In genomic region chr17:29870836-29871430, GRCh38 we compare ENCODE assay signal across 16 cellular contexts. TPM values are rescaled to one million over a fixed set of nuclear protein-coding genes. Genes with fewer than 3 reads are reported as not detected.
DNase-seq lines count a peak whose midpoint lies in the region; ATAC-seq and TF ChIP-seq lines count a peak whose summit lies in the region.
"Had no signal": no experiment of that assay in that cellular context is flagged by ENCODE, and none has a peak within 500 bp of the region (broad histone marks: within the 10 kb centered on the region; RNA-seq: fewer than 3 reads in every experiment).

No MANE protein-coding gene starts in this region.

- no peak overlapping the region for H3K27ac Mint-ChIP-seq in endothelial cell (ENCODE audit: unreplicated experiment)
- H3K27ac Mint-ChIP-seq: activated naive CD8-positive, alpha-beta T cell treated with anti-CD3 and anti-CD28 coated beads, Interleukin-2, amount 50 U/mL, for 24 hours; activated T-helper 1 cell treated with anti-CD3 and anti-CD28 coated beads, Interleukin-12 subunit alpha, Interleukin-12 subunit beta, Interleukin-2, Interleukin-4 antibody, amounts not matched to agents 30 ng/mL and 10 ng/mL and 1 ng/mL, durations not matched to agents 14 hours and 24 hours and 36 hours; stimulated activated naive B cell treated with anti-CD40 and anti-IgM and Interleukin-4, amounts not matched to agents 10 μg/mL and 1 μg/mL and 100 μg/mL, for 72 hours; type B pancreatic cell had no signal

- no peaks in the 10 kb centered on the region for H3K27me3 ChIP-seq in neuron (ENCODE audit: insufficient read depth, low read length)
- H3K27me3 ChIP-seq: esophagus squamous epithelium, hepatocyte had no signal

- H3K4me3 ChIP-seq in neuron (ENCODE audit: low read length): no peak overlapping the region
- no peak overlapping the region for H3K4me3 ChIP-seq in foreskin fibroblast (ENCODE audit: low read depth in 1 of 2, low read length in 2 of 2)
- H3K4me3 ChIP-seq: esophagus squamous epithelium, hepatocyte had no signal

- H3K9me3 ChIP-seq in neuron (ENCODE audit: low read length): no peaks in the 10 kb centered on the region
- H3K9me3 ChIP-seq: esophagus squamous epithelium had no signal

- peaks cover 8% of the 10 kb centered on the region for H3K4me1 Mint-ChIP-seq in endothelial cell (ENCODE audit: unreplicated experiment)

- H3K4me3 Mint-ChIP-seq in endothelial cell (ENCODE audit: unreplicated experiment): no peak overlapping the region
- H3K4me3 Mint-ChIP-seq: activated naive CD8-positive, alpha-beta T cell treated with anti-CD3 and anti-CD28 coated beads, Interleukin-2, amount 50 U/mL, for 24 hours; activated T-helper 1 cell treated with anti-CD3 and anti-CD28 coated beads, Interleukin-12 subunit alpha, Interleukin-12 subunit beta, Interleukin-2, Interleukin-4 antibody, amounts not matched to agents 30 ng/mL and 10 ng/mL and 1 ng/mL, durations not matched to agents 14 hours and 24 hours and 36 hours; stimulated activated naive B cell treated with anti-CD40 and anti-IgM and Interleukin-4, amounts not matched to agents 10 μg/mL and 1 μg/mL and 100 μg/mL, for 72 hours; type B pancreatic cell had no signal

- H3K9me3 Mint-ChIP-seq in endothelial cell (ENCODE audit: unreplicated experiment): no peaks in the 10 kb centered on the region
- H3K9me3 Mint-ChIP-seq: activated naive CD8-positive, alpha-beta T cell treated with anti-CD3 and anti-CD28 coated beads, Interleukin-2, amount 50 U/mL, for 24 hours; activated T-helper 1 cell treated with anti-CD3 and anti-CD28 coated beads, Interleukin-12 subunit alpha, Interleukin-12 subunit beta, Interleukin-2, Interleukin-4 antibody, amounts not matched to agents 30 ng/mL and 10 ng/mL and 1 ng/mL, durations not matched to agents 14 hours and 24 hours and 36 hours; type B pancreatic cell had no signal

- H3K36me3 Mint-ChIP-seq in endothelial cell (ENCODE audit: low read depth, unreplicated experiment): no peaks in the 10 kb centered on the region
- H3K36me3 Mint-ChIP-seq: type B pancreatic cell had no signal

- H2AFZ ChIP-seq in neuron (ENCODE audit: low read depth, low read length): peak overlapping the region; percentile 27
- H2AFZ ChIP-seq: hepatocyte had no signal

- H3K27me3 Mint-ChIP-seq in endothelial cell (ENCODE audit: unreplicated experiment): no peaks in the 10 kb centered on the region
- H3K27me3 Mint-ChIP-seq: activated naive CD8-positive, alpha-beta T cell treated with anti-CD3 and anti-CD28 coated beads, Interleukin-2, amount 50 U/mL, for 24 hours; stimulated activated naive B cell treated with anti-CD40 and anti-IgM and Interleukin-4, amounts not matched to agents 10 μg/mL and 1 μg/mL and 100 μg/mL, for 72 hours; type B pancreatic cell had no signal

- H3K4me1 ChIP-seq in neuron (ENCODE audit: insufficient read depth, low read length): peaks cover 12% of the 10 kb centered on the region

- no peaks in the 10 kb centered on the region for H3K36me3 ChIP-seq in neuron (ENCODE audit: insufficient read depth, low read length)
- H3K36me3 ChIP-seq: esophagus squamous epithelium had no signal

- ATAC-seq in HG03025 (IDR thresholded peaks at IDR 0.05; ENCODE audit: low FRiP score, unreplicated experiment): no peak
- ATAC-seq: activated naive CD8-positive, alpha-beta T cell treated with anti-CD3 and anti-CD28 coated beads, Interleukin-2, amount 50 U/mL, for 24 hours; stimulated activated naive B cell treated with anti-CD40 and anti-IgM and Interleukin-4, amounts not matched to agents 10 μg/mL and 1 μg/mL and 100 μg/mL, for 72 hours had no signal

- TF ChIP-seq CTCF in endothelial cell (IDR thresholded peaks at IDR 0.05; ENCODE audit: unreplicated experiment): no peak
- TF ChIP-seq CTCF in foreskin fibroblast (IDR thresholded peaks at IDR 0.05; ENCODE audit: low read depth, low read length): no peak

- DNase-seq in DMS 273 (lab: John Stamatoyannopoulos, UW; ENCODE audit: unreplicated experiment) (peak; percentile 65), NCI-H774 (lab: John Stamatoyannopoulos, UW) (peak; percentile 12), foreskin melanocyte (peak; percentile 98), AG20443 (ENCODE audit: low spot score) (no peak), endothelial cell (ENCODE audit: low spot score) (no peak), foreskin fibroblast (no peak)
- DNase-seq: activated naive CD8-positive, alpha-beta T cell treated with anti-CD3 and anti-CD28 coated beads, Interleukin-2, amount 50 U/mL, for 24 hours; effector CD4-positive, alpha-beta T cell; esophagus squamous epithelium; mesenchymal stem cell; stimulated activated naive B cell treated with anti-CD40 and anti-IgM and Interleukin-4, amounts not matched to agents 10 μg/mL and 1 μg/mL and 100 μg/mL, for 72 hours had no signal

RNA-seq across cellular contexts. Expression of gene SSH2, which starts 59.1 kb away (rescaled TPM):
- 81.2 TPM for total RNA-seq in endothelial cell (ENCODE audit: unreplicated experiment)

Comparison
In these comparisons a context has a peak if more than half of its experiments do, and no peak if none do; other contexts are left out.
1. DNase-seq: peak in DMS 273 (single experiment), NCI-H774 (single experiment) and foreskin melanocyte (single experiment); none in AG20443 (single experiment), endothelial cell (single experiment) and foreskin fibroblast (0 of 2).